Comparison of ENCODE assay signal across 22 cellular contexts in genomic region chr1:169900567-169900966, GRCh38. TPM values are rescaled to one million over a fixed set of nuclear protein-coding genes. Genes with fewer than 3 reads are reported as not detected.
DNase-seq lines count a peak whose midpoint lies in the region; ATAC-seq and TF ChIP-seq lines count a peak whose summit lies in the region.
"Had no signal": no experiment of that assay in that cellular context is flagged by ENCODE, and none has a peak within 500 bp of the region (broad histone marks: within the 10 kb centered on the region; RNA-seq: fewer than 3 reads in every experiment).

No MANE protein-coding gene starts in this region.

- H3K9me3 ChIP-seq in colonic mucosa, result no peaks in the 10 kb centered on the region
- no peaks in the 10 kb centered on the region for H3K9me3 ChIP-seq in mucosa of descending colon
- H3K9me3 ChIP-seq: BE2C, BLaER1 had no signal

- H3K27me3 ChIP-seq in colonic mucosa, result no peaks in the 10 kb centered on the region
- H3K27me3 ChIP-seq: BLaER1 had no signal

- TF ChIP-seq CTCF in colonic mucosa (IDR thresholded peaks at IDR 0.05) (no peak), mucosa of descending colon (IDR thresholded peaks at IDR 0.05) (no peak)

- H3K36me3 ChIP-seq in colonic mucosa, result no peaks in the 10 kb centered on the region
- no peaks in the 10 kb centered on the region for H3K36me3 ChIP-seq in mucosa of descending colon (ENCODE audit: low read depth)
- H3K36me3 ChIP-seq: BE2C, BLaER1 had no signal

- H3K27ac ChIP-seq in colonic mucosa, result peak overlapping the region; percentile 9
- H3K27ac ChIP-seq: BLaER1 had no signal

- no peak overlapping the region for H3K4me3 ChIP-seq in colonic mucosa
- no peak overlapping the region for H3K4me3 ChIP-seq in mucosa of descending colon
- H3K4me3 ChIP-seq: BLaER1, GM12878 had no signal

- intact Hi-C loops in colonic mucosa (cut with DNase I) (no loop called here), mucosa of descending colon (cut with DNase I, micrococcal nuclease) (no loop called here)

- no peaks in the 10 kb centered on the region for H3K4me1 ChIP-seq in colonic mucosa
- peaks cover 9% of the 10 kb centered on the region for H3K4me1 ChIP-seq in mucosa of descending colon (ENCODE audit: low read depth)
- H3K4me1 ChIP-seq: BE2C had no signal

- DNase-seq in colonic mucosa, result no peak
- DNase-seq in mucosa of descending colon, result no peak
- no peak for DNase-seq in HPDE6-E6E7 (ENCODE audit: extremely low spot score)
- DNase-seq: 8988T; ACHN; BE2C; C1 segment of cervical spinal cord; CD4-positive, alpha-beta memory T cell; CD4-positive, CD25-positive, alpha-beta regulatory T cell; CD8-positive, alpha-beta memory T cell; COR-L47; DMS 273 treated with DMSO at 0.1 percent for 48 hours; DMS153; DMS53; DMS79; DND-41; EL; GDM1 had no signal

- ATAC-seq in mucosa of descending colon, result peak; percentile 66
- no peak for ATAC-seq in HG03457 (IDR thresholded peaks at IDR 0.05; ENCODE audit: unreplicated experiment)
- no peak for ATAC-seq in HG02852 (IDR thresholded peaks at IDR 0.05; ENCODE audit: unreplicated experiment)
- ATAC-seq: GM12878 had no signal

- H3K9ac ChIP-seq in colonic mucosa (ENCODE audit: low read depth in 2 of 2, low read length in 2 of 2), result no peak overlapping the region
- H3K9ac ChIP-seq: BLaER1 had no signal

RNA-seq across cellular contexts. Expression of gene SCYL3, which starts 6.9 kb away (rescaled TPM):
- 10 to 100 TPM; 11.6 to 15.8 TPM for total RNA-seq in colonic mucosa
- total RNA-seq in mucosa of descending colon, result 10 to 100 TPM; 13.4 to 20.4 (median 14.9) TPM
